ENCODE assay signal across 25 cellular contexts in genomic region chr12:131042848-131043245, GRCh38.
"Had no signal": no experiment of that assay in that cellular context is flagged by ENCODE, and none has a peak within 500 bp of the region (broad histone marks: within the 10 kb centered on the region; RNA-seq: fewer than 3 reads in every experiment).

No MANE protein-coding gene starts in this region.

- H3K27ac ChIP-seq: body of pancreas, colonic mucosa, left lung, neutrophil, ovary, prostate gland, stomach, tibial artery, WERI-Rb-1 had no signal

- H3K36me3 ChIP-seq: colonic mucosa, neutrophil, ovary, prostate gland, stomach, WERI-Rb-1 had no signal

- FAIRE-seq: frontal cortex had no signal

- ATAC-seq: activated CD4-positive, CD25-positive, alpha-beta regulatory T cell treated with anti-CD3 and anti-CD28 coated beads, Interleukin-2, amount 50 U/mL, for 24 hours; body of pancreas; left lung; stimulated activated naive B cell treated with anti-CD40 and anti-IgM and Interleukin-4, amounts not matched to agents 10 μg/mL and 1 μg/mL and 100 μg/mL, for 72 hours; T-helper 17 cell had no signal

- H3K4me2 ChIP-seq: smooth muscle cell had no signal

- H3K27me3 ChIP-seq: body of pancreas, colonic mucosa, left lung, neutrophil, ovary, stomach, tibial artery had no signal

- H3K4me1 ChIP-seq: body of pancreas, colonic mucosa, prostate gland, stomach, tibial artery had no signal

- DNase-seq: activated CD4-positive, alpha-beta T cell treated with anti-CD3 and anti-CD28 coated beads for 48 hours; activated CD4-positive, alpha-beta T cell treated with anti-CD3 and anti-CD28 coated beads, Interleukin-2, amount 50 U/mL, for 48 hours; activated CD8-positive, alpha-beta memory T cell treated with anti-CD3 and anti-CD28 coated beads for 24 hours; activated effector memory CD4-positive, alpha-beta T cell treated with Interleukin-2 at 50 U/mL for 16 hours; activated naive CD4-positive, alpha-beta T cell treated with Interleukin-2 at 50 U/mL for 16 hours; body of pancreas; cerebellar nuclear complex; colonic mucosa; effector memory CD4-positive, alpha-beta T cell; retina; stimulated activated CD4-positive, alpha-beta T cell treated with anti-CD3 and anti-CD28 coated beads, Interleukin-15, amount 100 ng/mL, for 24 hours; stimulated activated CD4-positive, alpha-beta T cell treated with anti-CD3 and anti-CD28 coated beads, Interleukin-2, amount 100 ng/mL, for 24 hours; stimulated activated naive B cell treated with anti-CD40 and anti-IgM and Interleukin-4, amounts not matched to agents 10 μg/mL and 1 μg/mL and 100 μg/mL, for 72 hours; stomach; T-helper 17 cell; T1000; tibial artery; WERI-Rb-1 had no signal

- H3K4me3 ChIP-seq: body of pancreas, colonic mucosa, left lung, ovary, prostate gland, smooth muscle cell, stomach, tibial artery had no signal

- H3K9me3 ChIP-seq: body of pancreas, colonic mucosa, left lung, neutrophil, ovary, prostate gland, stomach, tibial artery had no signal
